ENCODE assay signal across 8 cellular contexts in genomic region chr2:231786177-231786916, GRCh38. TPM values are rescaled to one million over a fixed set of nuclear protein-coding genes. Genes with fewer than 3 reads are reported as not detected.
DNase-seq lines count a peak whose midpoint lies in the region; ATAC-seq and TF ChIP-seq lines count a peak whose summit lies in the region.

Gene COPS7B (plus strand): TSS chr2:231786445. CDS start chr2:231788571, 2,126 bp downstream.

- H3K9me3 ChIP-seq in adrenal gland (replicated peaks in 1 of 3) (no peaks in the 10 kb centered on the region), upper lobe of right lung (no peaks in the 10 kb centered on the region)

- H3K4me1 ChIP-seq in adrenal gland (replicated peaks in 1 of 2): peaks cover 49 to 65% of the 10 kb centered on the region in 2 donors
- peaks cover 37% of the 10 kb centered on the region for H3K4me1 ChIP-seq in upper lobe of right lung

- intact Hi-C loops in adrenal gland (cut with DNase I) (no loop called here), left cardiac atrium (cut with DNase I) (no loop called here), upper lobe of right lung (cut with DNase I) (no loop called here)

- no peaks in the 10 kb centered on the region for H3K27me3 ChIP-seq in adrenal gland
- no peaks in the 10 kb centered on the region for H3K27me3 ChIP-seq in upper lobe of right lung

- TF ChIP-seq POLR2A in GM10847 (IDR thresholded peaks at IDR 0.05; ENCODE audit: extremely low read depth, insufficient read length) (peak; percentile 68), adrenal gland (IDR thresholded peaks at IDR 0.05) (no peak)

- H3K27ac ChIP-seq in adrenal gland (peak within 1 kb of the TSS in 3 of 5 donors; percentile 48 to 76 (median 72)), upper lobe of right lung (peak within 1 kb of the TSS; percentile 69)

- peaks cover 30% of the 10 kb centered on the region for H3K4me1 Mint-ChIP-seq in progenitor cell of endocrine pancreas (ENCODE audit: low read depth)

- H3K9me3 Mint-ChIP-seq in progenitor cell of endocrine pancreas (ENCODE audit: low read depth): no peaks in the 10 kb centered on the region

- peak within 1 kb of the TSS; percentile 98 for H3K27ac Mint-ChIP-seq in progenitor cell of endocrine pancreas

- H3K4me3 ChIP-seq in adrenal gland: peak within 1 kb of the TSS in 3 of 4 donors; percentile 73 to 98 (median 74)
- H3K4me3 ChIP-seq in upper lobe of right lung: peak within 1 kb of the TSS; percentile 96

- peak; percentile 8 for DNase-seq in NCI-H1417 treated with DMSO at 0.1 percent for 48 hours (lab: John Stamatoyannopoulos, UW)
- DNase-seq in T-helper 1 cell: peak; percentile 61 to 79 (median 71)
- peak; percentile 70 to 84 (median 77) for DNase-seq in adrenal gland
- peak; percentile 86 for DNase-seq in left cardiac atrium
- peak; percentile 78 for DNase-seq in progenitor cell of endocrine pancreas (ENCODE audit: low spot score, unreplicated experiment)
- DNase-seq in upper lobe of right lung: peak; percentile 91

- no peaks in the 10 kb centered on the region for H3K27me3 Mint-ChIP-seq in progenitor cell of endocrine pancreas

- H3K36me3 ChIP-seq in adrenal gland (replicated peaks in 1 of 2) (peaks cover 0 to 5% of the 10 kb centered on the region in 2 donors), upper lobe of right lung (peaks cover 23% of the 10 kb centered on the region)

- WGBS in adrenal gland, 4 donors: 0 to 1% (median 0%) methylated on average over 14 to 69 of the region's 69 CpGs

- ATAC-seq in HG02642 (IDR thresholded peaks at IDR 0.05; ENCODE audit: poor library complexity, unreplicated experiment) (peak; percentile 66), left cardiac atrium (peak; percentile 66 to 71), upper lobe of right lung (peak; percentile 90)

- H3K36me3 Mint-ChIP-seq in progenitor cell of endocrine pancreas (ENCODE audit: insufficient read depth): peaks cover 5% of the 10 kb centered on the region

- peak within 1 kb of the TSS; percentile 79 for H3K4me3 Mint-ChIP-seq in progenitor cell of endocrine pancreas (ENCODE audit: low read depth)

- TF ChIP-seq CTCF in adrenal gland (IDR thresholded peaks at IDR 0.05) (peak in 2 of 6 experiments; percentile 7 to 15), progenitor cell of endocrine pancreas (IDR thresholded peaks at IDR 0.05; ENCODE audit: unreplicated experiment) (peak; percentile 51), upper lobe of right lung (IDR thresholded peaks at IDR 0.05) (peak; percentile 23)

RNA-seq across cellular contexts. Expression of gene COPS7B, which starts in this region (rescaled TPM):
- total RNA-seq in adrenal gland (10 to 100 TPM; 20.8 to 48.6 (median 33.7) TPM), left cardiac atrium (10 to 100 TPM; 15.6 to 16.9 TPM), progenitor cell of endocrine pancreas (55.1 and 58.4 TPM in 2 replicates), upper lobe of right lung (34.8 TPM)
- polyA plus RNA-seq in adrenal gland: 10 to 100 TPM; 33.9 to 44.7 (median 41.3) TPM

Comparison
In these comparisons a context has a peak if more than half of its experiments do, and no peak if none do; other contexts are left out.
1. Peak in every context shown above with its lines: DNase-seq, ATAC-seq, H3K4me3 ChIP-seq and H3K27ac ChIP-seq.
2. DNase-seq: peak in every context shown above with its lines; median percentile 91 in upper lobe of right lung; 86 in left cardiac atrium; 78 in progenitor cell of endocrine pancreas; 77 in adrenal gland; 71 in T-helper 1 cell; 8 in NCI-H1417 treated with DMSO at 0.1 percent for 48 hours.